In genomic region chr21:45088116-45088515, GRCh38 we compare ENCODE assay signal across 29 cellular contexts. TPM values are rescaled to one million over a fixed set of nuclear protein-coding genes. Genes with fewer than 3 reads are reported as not detected.
A peak's percentile ranks its signal among the peaks of the same experiment; 100 is the strongest.
DNase-seq lines count a peak whose midpoint lies in the region; ATAC-seq and TF ChIP-seq lines count a peak whose summit lies in the region.
"Had no signal": no experiment of that assay in that cellular context is flagged by ENCODE, and none has a peak within 500 bp of the region (broad histone marks: within the 10 kb centered on the region; RNA-seq: fewer than 3 reads in every experiment).

No MANE protein-coding gene starts in this region.

- no peaks in the 10 kb centered on the region for H3K36me3 Mint-ChIP-seq in CD4-positive, alpha-beta T cell (ENCODE audit: low read depth)
- peaks cover 2% of the 10 kb centered on the region for H3K36me3 Mint-ChIP-seq in activated CD4-positive, alpha-beta memory T cell treated with anti-CD3 and anti-CD28 coated beads for 36 hours

- H3K27me3 Mint-ChIP-seq in CD4-positive, alpha-beta T cell = no peaks in the 10 kb centered on the region
- H3K27me3 Mint-ChIP-seq in activated CD4-positive, alpha-beta memory T cell treated with anti-CD3 and anti-CD28 coated beads for 36 hours = no peaks in the 10 kb centered on the region
- H3K27me3 Mint-ChIP-seq: IgD-negative memory B cell, progenitor cell of endocrine pancreas had no signal

- H3K27ac ChIP-seq in CD4-positive, alpha-beta T cell (ENCODE audit: low read depth, low read length) = no peak overlapping the region
- H3K27ac ChIP-seq in coronary artery = no peak overlapping the region
- H3K27ac ChIP-seq: brain microvascular endothelial cell, left lung, right lobe of liver, RWPE1, suprapubic skin, uterus had no signal

- peak overlapping the region; percentile 61 for H3K4me3 Mint-ChIP-seq in CD4-positive, alpha-beta T cell
- H3K4me3 Mint-ChIP-seq in activated CD4-positive, alpha-beta memory T cell treated with anti-CD3 and anti-CD28 coated beads for 36 hours = no peak overlapping the region
- H3K4me3 Mint-ChIP-seq: HFFc6 had no signal

- no peaks in the 10 kb centered on the region for H3K9me3 ChIP-seq in CD4-positive, alpha-beta T cell (ENCODE audit: control insufficient read depth, low read length)
- H3K9me3 ChIP-seq: left lung, right lobe of liver, suprapubic skin, uterus had no signal

- H3K4me3 ChIP-seq in coronary artery = no peak overlapping the region
- H3K4me3 ChIP-seq: left lung, right lobe of liver, suprapubic skin, uterus had no signal

- H3K27ac Mint-ChIP-seq in CD4-positive, alpha-beta T cell = peak overlapping the region; percentile 94
- peak overlapping the region; percentile 64 for H3K27ac Mint-ChIP-seq in activated CD4-positive, alpha-beta memory T cell treated with anti-CD3 and anti-CD28 coated beads for 36 hours
- H3K27ac Mint-ChIP-seq: HFFc6, IgD-negative memory B cell, progenitor cell of endocrine pancreas had no signal

- POLR2A ChIA-PET in CD4-positive, alpha-beta T cell (lab: Charles Lee) = no interaction called here
- POLR2A ChIA-PET in activated CD4-positive, alpha-beta memory T cell treated with anti-CD3 and anti-CD28 coated beads for 36 hours (lab: Charles Lee) = no interaction called here

- CTCF ChIA-PET in CD4-positive, alpha-beta T cell (lab: Charles Lee) = no interaction called here
- CTCF ChIA-PET in activated CD4-positive, alpha-beta memory T cell treated with anti-CD3 and anti-CD28 coated beads for 36 hours (lab: Charles Lee) = no interaction called here

- no peaks in the 10 kb centered on the region for H3K9me3 Mint-ChIP-seq in CD4-positive, alpha-beta T cell
- no peaks in the 10 kb centered on the region for H3K9me3 Mint-ChIP-seq in activated CD4-positive, alpha-beta memory T cell treated with anti-CD3 and anti-CD28 coated beads for 36 hours
- H3K9me3 Mint-ChIP-seq: activated T-helper 2 cell treated with anti-CD3 and anti-CD28 coated beads, Interferon-gamma antibody, Interleukin-2, Interleukin-4, amounts not matched to agents 10 μg/mL and 5 μg/mL and 100 μg/mL, durations not matched to agents 14 hours and 24 hours and 36 hours; HFFc6; IgD-negative memory B cell had no signal

- H3K4me1 Mint-ChIP-seq in CD4-positive, alpha-beta T cell (ENCODE audit: low read depth) = peaks cover 90% of the 10 kb centered on the region
- H3K4me1 Mint-ChIP-seq in activated CD4-positive, alpha-beta memory T cell treated with anti-CD3 and anti-CD28 coated beads for 36 hours (ENCODE audit: low read depth) = peaks cover 80% of the 10 kb centered on the region

- DNase-seq in NOMO-1 treated with DMSO at 0.1 percent for 48 hours (lab: John Stamatoyannopoulos, UW; ENCODE audit: unreplicated experiment) = peak; percentile 7
- no peak for DNase-seq in NOMO-1 (lab: John Stamatoyannopoulos, UW; ENCODE audit: unreplicated experiment in 2 of 2)
- no peak for DNase-seq in CD4-positive, alpha-beta T cell
- no peak for DNase-seq in activated CD4-positive, alpha-beta memory T cell treated with anti-CD3 and anti-CD28 coated beads for 36 hours
- DNase-seq in coronary artery (ENCODE audit: low spot score) = peak; percentile 24
- DNase-seq: 8988T; brain microvascular endothelial cell; DMS 273 treated with DMSO at 0.1 percent for 48 hours; GOT3; HFFc6; left lung; mesenchymal stem cell; NCI-H1417; NCI-H2029 treated with DMSO at 0.1 percent for 48 hours; NCI-H2227 treated with DMSO at 0.1 percent for 48 hours; NCI-H774; right lobe of liver; stimulated activated CD4-positive, alpha-beta T cell treated with anti-CD3 and anti-CD28 coated beads, Interleukin-12 subunit alpha, Interleukin-12 subunit beta, amount 100 ng/mL, for 4 hours; stimulated activated CD4-positive, alpha-beta T cell treated with anti-CD3 and anti-CD28 coated beads, Interleukin-4, amount 100 ng/mL, for 1 hour; T-helper 1 cell; uterus had no signal

- intact Hi-C loops in CD4-positive, alpha-beta T cell (cut with DNase I, micrococcal nuclease) = loop anchor here in 1 of 2 experiments (2.0 kb wide), 1 partner anchor 15 kb away; no protein-coding TSS in a partner anchor
- intact Hi-C loops in activated CD4-positive, alpha-beta memory T cell treated with anti-CD3 and anti-CD28 coated beads for 36 hours (cut with micrococcal nuclease) = no loop called here

- no peak for ATAC-seq in CD4-positive, alpha-beta T cell (ENCODE audit: poor library complexity)
- no peak for ATAC-seq in HG03097 (IDR thresholded peaks at IDR 0.05; ENCODE audit: low FRiP score, unreplicated experiment)
- no peak for ATAC-seq in HG02642 (IDR thresholded peaks at IDR 0.05; ENCODE audit: poor library complexity, unreplicated experiment)
- ATAC-seq in HG03045 (IDR thresholded peaks at IDR 0.05; ENCODE audit: unreplicated experiment) = no peak
- ATAC-seq: left lung, right lobe of liver had no signal

- no peak for TF ChIP-seq CTCF in CD4-positive, alpha-beta T cell (IDR thresholded peaks at IDR 0.05)
- no peak for TF ChIP-seq CTCF in coronary artery (IDR thresholded peaks at IDR 0.05)

- no peaks in the 10 kb centered on the region for H3K27me3 ChIP-seq in CD4-positive, alpha-beta T cell (ENCODE audit: control insufficient read depth, insufficient read depth, low read length)
- H3K27me3 ChIP-seq: brain microvascular endothelial cell, left lung, right lobe of liver, suprapubic skin, uterus had no signal

RNA-seq across cellular contexts. Expression of gene ADARB1, which starts 13.7 kb away (rescaled TPM):
- 10 to 100 TPM; 27.5 to 28.6 TPM for total RNA-seq in CD4-positive, alpha-beta T cell
- total RNA-seq in activated CD4-positive, alpha-beta memory T cell treated with anti-CD3 and anti-CD28 coated beads for 36 hours = 10 to 100 TPM; 37.6 to 40.6 TPM

Comparison
In these comparisons a context has a peak if more than half of its experiments do, and no peak if none do; other contexts are left out.
1. DNase-seq: peak in NOMO-1 treated with DMSO at 0.1 percent for 48 hours (single experiment) and coronary artery (single experiment); none in NOMO-1 (0 of 2), CD4-positive, alpha-beta T cell (0 of 10) and activated CD4-positive, alpha-beta memory T cell treated with anti-CD3 and anti-CD28 coated beads for 36 hours (single experiment).